Comparison of ENCODE assay signal across 1 cellular context in genomic region chr13:80751854-80752253, GRCh38.
TF ChIP-seq lines count a peak whose summit lies in the region.

No MANE protein-coding gene starts in this region.

TF ChIP-seq in GM12878, 131 proteins besides CTCF, POLR2A, EP300 and RAD21 (continued from another document):
- TF ChIP-seq, protein P1, sequence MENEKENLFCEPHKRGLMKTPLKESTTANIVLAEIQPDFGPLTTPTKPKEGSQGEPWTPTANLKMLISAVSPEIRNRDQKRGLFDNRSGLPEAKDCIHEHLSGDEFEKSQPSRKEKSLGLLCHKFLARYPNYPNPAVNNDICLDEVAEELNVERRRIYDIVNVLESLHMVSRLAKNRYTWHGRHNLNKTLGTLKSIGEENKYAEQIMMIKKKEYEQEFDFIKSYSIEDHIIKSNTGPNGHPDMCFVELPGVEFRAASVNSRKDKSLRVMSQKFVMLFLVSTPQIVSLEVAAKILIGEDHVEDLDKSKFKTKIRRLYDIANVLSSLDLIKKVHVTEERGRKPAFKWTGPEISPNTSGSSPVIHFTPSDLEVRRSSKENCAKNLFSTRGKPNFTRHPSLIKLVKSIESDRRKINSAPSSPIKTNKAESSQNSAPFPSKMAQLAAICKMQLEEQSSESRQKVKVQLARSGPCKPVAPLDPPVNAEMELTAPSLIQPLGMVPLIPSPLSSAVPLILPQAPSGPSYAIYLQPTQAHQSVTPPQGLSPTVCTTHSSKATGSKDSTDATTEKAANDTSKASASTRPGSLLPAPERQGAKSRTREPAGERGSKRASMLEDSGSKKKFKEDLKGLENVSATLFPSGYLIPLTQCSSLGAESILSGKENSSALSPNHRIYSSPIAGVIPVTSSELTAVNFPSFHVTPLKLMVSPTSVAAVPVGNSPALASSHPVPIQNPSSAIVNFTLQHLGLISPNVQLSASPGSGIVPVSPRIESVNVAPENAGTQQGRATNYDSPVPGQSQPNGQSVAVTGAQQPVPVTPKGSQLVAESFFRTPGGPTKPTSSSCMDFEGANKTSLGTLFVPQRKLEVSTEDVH (IDR thresholded peaks at IDR 0.05; ENCODE audit: low read depth, partially characterized antibody): no peak
- no peak for TF ChIP-seq NR2C2 (IDR thresholded peaks at IDR 0.05; ENCODE audit: borderline replicate concordance, control insufficient read depth, insufficient read length, low read depth)
- TF ChIP-seq SREBF2 (IDR thresholded peaks at IDR 0.05; ENCODE audit: low read length): no peak
- TF ChIP-seq SMARCA5 (IDR thresholded peaks at IDR 0.05): no peak
- TF ChIP-seq, protein P2, sequence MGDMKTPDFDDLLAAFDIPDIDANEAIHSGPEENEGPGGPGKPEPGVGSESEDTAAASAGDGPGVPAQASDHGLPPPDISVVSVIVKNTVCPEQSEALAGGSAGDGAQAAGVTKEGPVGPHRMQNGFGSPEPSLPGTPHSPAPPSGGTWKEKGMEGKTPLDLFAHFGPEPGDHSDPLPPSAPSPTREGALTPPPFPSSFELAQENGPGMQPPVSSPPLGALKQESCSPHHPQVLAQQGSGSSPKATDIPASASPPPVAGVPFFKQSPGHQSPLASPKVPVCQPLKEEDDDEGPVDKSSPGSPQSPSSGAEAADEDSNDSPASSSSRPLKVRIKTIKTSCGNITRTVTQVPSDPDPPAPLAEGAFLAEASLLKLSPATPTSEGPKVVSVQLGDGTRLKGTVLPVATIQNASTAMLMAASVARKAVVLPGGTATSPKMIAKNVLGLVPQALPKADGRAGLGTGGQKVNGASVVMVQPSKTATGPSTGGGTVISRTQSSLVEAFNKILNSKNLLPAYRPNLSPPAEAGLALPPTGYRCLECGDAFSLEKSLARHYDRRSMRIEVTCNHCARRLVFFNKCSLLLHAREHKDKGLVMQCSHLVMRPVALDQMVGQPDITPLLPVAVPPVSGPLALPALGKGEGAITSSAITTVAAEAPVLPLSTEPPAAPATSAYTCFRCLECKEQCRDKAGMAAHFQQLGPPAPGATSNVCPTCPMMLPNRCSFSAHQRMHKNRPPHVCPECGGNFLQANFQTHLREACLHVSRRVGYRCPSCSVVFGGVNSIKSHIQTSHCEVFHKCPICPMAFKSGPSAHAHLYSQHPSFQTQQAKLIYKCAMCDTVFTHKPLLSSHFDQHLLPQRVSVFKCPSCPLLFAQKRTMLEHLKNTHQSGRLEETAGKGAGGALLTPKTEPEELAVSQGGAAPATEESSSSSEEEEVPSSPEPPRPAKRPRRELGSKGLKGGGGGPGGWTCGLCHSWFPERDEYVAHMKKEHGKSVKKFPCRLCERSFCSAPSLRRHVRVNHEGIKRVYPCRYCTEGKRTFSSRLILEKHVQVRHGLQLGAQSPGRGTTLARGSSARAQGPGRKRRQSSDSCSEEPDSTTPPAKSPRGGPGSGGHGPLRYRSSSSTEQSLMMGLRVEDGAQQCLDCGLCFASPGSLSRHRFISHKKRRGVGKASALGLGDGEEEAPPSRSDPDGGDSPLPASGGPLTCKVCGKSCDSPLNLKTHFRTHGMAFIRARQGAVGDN (IDR thresholded peaks at IDR 0.05): no peak
- TF ChIP-seq MTA3 (IDR thresholded peaks at IDR 0.05; ENCODE audit: borderline replicate concordance, low read length): no peak
- TF ChIP-seq SIN3A (IDR thresholded peaks at IDR 0.05; ENCODE audit: low read depth, low read length): no peak
- TF ChIP-seq CBFB (IDR thresholded peaks at IDR 0.05; ENCODE audit: low read depth): no peak
- TF ChIP-seq TBL1XR1 (IDR thresholded peaks at IDR 0.05; ENCODE audit: low read depth, low read length): no peak
- TF ChIP-seq TCF12 (IDR thresholded peaks at IDR 0.05; ENCODE audit: low read depth, low read length): no peak
- no peak for TF ChIP-seq ZNF24 (IDR thresholded peaks at IDR 0.05)
- no peak for TF ChIP-seq NFYA (IDR thresholded peaks at IDR 0.05; ENCODE audit: borderline replicate concordance, low read depth, low read length)
